ENCODE assay signal across 18 cellular contexts in the genomic region with DNA sequence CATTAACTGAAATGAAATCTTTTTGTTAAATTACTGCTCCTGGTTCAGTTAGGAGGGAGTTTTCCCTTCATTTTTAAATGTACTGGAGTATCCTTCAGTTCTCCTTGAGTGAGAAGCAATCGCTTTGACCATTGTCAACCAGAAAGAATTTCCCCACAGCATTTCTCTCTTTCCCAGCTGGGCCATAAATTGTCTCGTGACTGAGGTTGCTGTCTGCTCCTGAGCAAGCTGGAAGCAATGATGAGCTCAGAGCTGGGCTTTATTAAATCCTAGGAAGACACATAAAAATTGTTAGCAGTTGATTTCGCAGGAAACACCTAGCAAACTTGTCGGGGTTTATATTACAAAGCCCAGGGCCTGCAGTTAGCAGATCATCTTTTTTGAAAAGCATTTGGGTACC.
"Had no signal": no experiment of that assay in that cellular context is flagged by ENCODE, and none has a peak within 500 bp of the region (broad histone marks: within the 10 kb centered on the region; RNA-seq: fewer than 3 reads in every experiment).

No MANE protein-coding gene starts in this region.

- H3K27me3 ChIP-seq: body of pancreas, uterus had no signal

- H3K4me1 ChIP-seq: uterus had no signal

- DNase-seq: activated CD4-positive, alpha-beta T cell treated with anti-CD3 and anti-CD28 coated beads for 36 hours; activated CD4-positive, alpha-beta T cell treated with anti-CD3 and anti-CD28 coated beads, Interleukin-2, amount 50 U/mL, for 48 hours; activated gamma-delta T cell; activated naive CD4-positive, alpha-beta T cell treated with anti-CD3 and anti-CD28 coated beads, Interleukin-2, amount 50 U/mL, for 16 hours; activated naive CD8-positive, alpha-beta T cell treated with anti-CD3 and anti-CD28 coated beads, Interleukin-2, amount 50 U/mL, for 24 hours; activated T-cell treated with anti-CD3 and anti-CD28 coated beads, Interleukin-2, amount 50 U/mL, for 72 hours; anterior cingulate cortex; body of pancreas; dermis blood vessel endothelial cell; effector CD8-positive, alpha-beta T cell; glutamatergic neuron; hippocampal formation; occipital lobe; posterior cingulate gyrus; stimulated activated CD4-positive, alpha-beta T cell treated with anti-CD3 and anti-CD28 coated beads, Interleukin-15, amount 100 ng/mL, for 24 hours; T-helper 9 cell; uterus had no signal

- H3K36me3 ChIP-seq: uterus had no signal

- H3K4me3 ChIP-seq: body of pancreas, smooth muscle cell, uterus had no signal

- H3K9me3 ChIP-seq: body of pancreas, uterus had no signal

- H3K27ac ChIP-seq: body of pancreas, uterus had no signal
